In genomic region chr17:81481011-81481799, GRCh38 we compare ENCODE assay signal across 8 cellular contexts. TPM values are rescaled to one million over a fixed set of nuclear protein-coding genes. Genes with fewer than 3 reads are reported as not detected.
DNase-seq lines count a peak whose midpoint lies in the region; ATAC-seq, FAIRE-seq and TF ChIP-seq lines count a peak whose summit lies in the region.

No MANE protein-coding gene starts in this region.

- H3K4me1 ChIP-seq in HepG2 (ENCODE audit: insufficient read depth, low read length), result peaks cover 39% of the 10 kb centered on the region

- TF ChIP-seq CTCF in HepG2 (CRISPR knock-in tag; IDR thresholded peaks at IDR 0.05), result no peak

- no peak overlapping the region for H2AFZ ChIP-seq in HepG2 (ENCODE audit: low read length)

- POLR2A ChIA-PET in HepG2 (lab: Yijun Ruan, JAX), result no interaction called here

- H3K27me3 ChIP-seq in HepG2 (ENCODE audit: control insufficient read depth in 1 of 2, insufficient read depth in 2 of 2, low read length in 2 of 2), result peaks cover 7 to 64% of the 10 kb centered on the region in 2 experiments; a peak in 4 of 5 replicates

- TF ChIP-seq EP300 in HepG2 (IDR thresholded peaks at IDR 0.05; ENCODE audit: low read depth in 2 of 2, low read length in 2 of 2) (no peak), HepG2 (CRISPR knock-in tag; IDR thresholded peaks at IDR 0.05; ENCODE audit: borderline replicate concordance) (no peak)

- H3K36me3 ChIP-seq in HepG2 (replicated peaks in 1 of 2; ENCODE audit: control insufficient read depth in 1 of 2, insufficient read depth in 2 of 2, low read length in 2 of 2), result no peaks in the 10 kb centered on the region

- no peak for TF ChIP-seq RAD21 in HepG2 (CRISPR knock-in tag; IDR thresholded peaks at IDR 0.05)

- ATAC-seq in HepG2, result no peak
- ATAC-seq in GM18870 (IDR thresholded peaks at IDR 0.05; ENCODE audit: unreplicated experiment), result no peak
- no peak for ATAC-seq in GM19467 (IDR thresholded peaks at IDR 0.05; ENCODE audit: unreplicated experiment)

- DNase-seq in CMK (ENCODE audit: low read depth) (peak; percentile 78), NCI-H2029 (lab: John Stamatoyannopoulos, UW) (peak; percentile 71), dermis blood vessel endothelial cell (peak; percentile 79), HepG2 (ENCODE audit: low spot score) (no peak)
- peak; percentile 54 for DNase-seq in activated CD4-positive, alpha-beta T cell treated with anti-CD3 and anti-CD28 coated beads, Interleukin-2, amount 50 U/mL, for 1 hour
- DNase-seq in stimulated activated CD4-positive, alpha-beta T cell treated with anti-CD3 and anti-CD28 coated beads, Interleukin-4, amount 100 ng/mL, for 4 hours, result peak; percentile 59 to 71

- 82% methylated on average over 84 of the region's 96 CpGs for WGBS in HepG2 (ENCODE audit: low lambda C conversion rate)

- no peak overlapping the region for H3K27ac ChIP-seq in HepG2 (ENCODE audit: extremely low read length, insufficient read depth, low read length)

- H4K20me1 ChIP-seq in HepG2 (ENCODE audit: insufficient read depth, low read length), result no peaks in the 10 kb centered on the region

- TF ChIP-seq POLR2A in HepG2 (IDR thresholded peaks at IDR 0.05; ENCODE audit: insufficient read depth in 1 of 2, low read depth in 2 of 2, low read length in 2 of 2), result no peak

- in situ Hi-C loops in HepG2 (cut with HindIII; ENCODE audit: extremely low pct_ligation_motif_present, low pct_unique_long_range_greater_than_20kb), result loop anchor here (5.0 kb wide), 2 partner anchors 179 to 224 kb away; no protein-coding TSS in a partner anchor

- CTCF ChIA-PET in HepG2 (lab: Yijun Ruan, JAX; ENCODE audit: low intra/inter-chr PET ratio, low total read pairs), result no interaction called here

- H3K9me3 ChIP-seq in HepG2 (ENCODE audit: low read length), result no peaks in the 10 kb centered on the region

- H3K79me2 ChIP-seq in HepG2 (ENCODE audit: insufficient read depth, low read length), result no peaks in the 10 kb centered on the region

- H3K9ac ChIP-seq in HepG2 (ENCODE audit: insufficient read depth, low read depth, low read length), result no peak overlapping the region

- peak overlapping the region in 1 of 3 experiments; percentile 9; a peak in 1 of 6 replicates for H3K4me3 ChIP-seq in HepG2 (replicated peaks in 1 of 3; ENCODE audit: insufficient read depth in 1 of 3, low read depth in 2 of 3, low read length in 3 of 3)

- H3K4me2 ChIP-seq in HepG2 (ENCODE audit: low read depth, low read length), result peak overlapping the region; percentile 29; the same call in 1 of the 2 replicates

- BruUV-seq in HepG2 (replicated peaks; lab: Mats Ljungman, UMichigan), result no TSS peak

- no peak for FAIRE-seq in HepG2 (lab: Jason Lieb, UNC)

- intact Hi-C loops in HepG2 (cut with micrococcal nuclease; ENCODE audit: unreplicated experiment), result loop anchor here (2.0 to 5.0 kb wide), 3 partner anchors 40 to 184 kb away; partner anchors contain the start of gene SLC38A10

TF ChIP-seq in HepG2, 621 proteins besides CTCF, POLR2A, EP300 and RAD21 (continues in another document):
- TF ChIP-seq HNF1B (CRISPR knock-in tag; IDR thresholded peaks at IDR 0.05) (no peak), ZNF687 (CRISPR knock-in tag; IDR thresholded peaks at IDR 0.05) (peak; percentile 33)

RNA-seq across cellular contexts. Expression of gene ACTG1, which starts 31.4 kb away (rescaled TPM):
- 6,291 and 7,288 TPM in 2 replicates for total RNA-seq in dermis blood vessel endothelial cell
- total RNA-seq in HepG2 (2016; rRNA removed; fragmentation: Illumina TruSeq; extraction: Trizol), result 973 and 1,028 TPM in 2 replicates
- 361 and 399 TPM in 2 replicates for total RNA-seq in HepG2 (2016; cell fraction: cytosol; rRNA removed; fragmentation: Illumina TruSeq; extraction: Trizol; ENCODE audit: low read depth)
- 848 and 989 TPM in 2 replicates for total RNA-seq in HepG2 (2016; cell fraction: insoluble cytoplasmic fraction; rRNA removed; fragmentation: Illumina TruSeq; extraction: Trizol)
- 986 and 1,002 TPM in 2 replicates for total RNA-seq in HepG2 (2016; cell fraction: membrane; rRNA removed; fragmentation: Illumina TruSeq; extraction: Trizol)
- total RNA-seq in HepG2 (2016; cell fraction: nucleus; rRNA removed; fragmentation: Illumina TruSeq; extraction: Trizol), result 479 and 519 TPM in 2 replicates
- 1,138 and 1,217 TPM in 2 replicates for polyA plus RNA-seq in HepG2 (2011; rRNA removed)
- polyA plus RNA-seq in HepG2 (2011; cell fraction: cytosol; rRNA removed), result 2,631 and 2,697 TPM in 2 replicates
- polyA plus RNA-seq in HepG2 (2011; cell fraction: nucleus; rRNA removed), result 3,693 and 3,967 TPM in 2 replicates
- 1,881 and 2,139 TPM in 2 replicates for polyA plus RNA-seq in HepG2 (2012)
- 598 and 619 TPM in 2 replicates for polyA plus RNA-seq in HepG2 (2016; cell fraction: cytosol; fragmentation: Illumina TruSeq; extraction: Trizol; ENCODE audit: low read depth)
- polyA plus RNA-seq in HepG2 (2016; cell fraction: insoluble cytoplasmic fraction; fragmentation: Illumina TruSeq; extraction: Trizol; ENCODE audit: low read depth), result 1,358 and 1,713 TPM in 2 replicates
- polyA plus RNA-seq in HepG2 (2016; cell fraction: membrane; fragmentation: Illumina TruSeq; extraction: Trizol; ENCODE audit: low read depth), result 1,224 and 1,364 TPM in 2 replicates
- 1,038 and 1,070 TPM in 2 replicates for polyA plus RNA-seq in HepG2 (2016; cell fraction: nucleus; fragmentation: Illumina TruSeq; extraction: Trizol; ENCODE audit: insufficient read depth, low read depth)
- polyA minus RNA-seq in HepG2 (2011; rRNA and poly(A)+ RNA removed; ENCODE audit: low replicate concordance), result 750 and 1,581 TPM in 2 replicates
- 1,072 and 1,192 TPM in 2 replicates for polyA minus RNA-seq in HepG2 (2011; cell fraction: cytosol; rRNA and poly(A)+ RNA removed)
- polyA minus RNA-seq in HepG2 (2011; cell fraction: nucleus; rRNA and poly(A)+ RNA removed), result 609 and 760 TPM in 2 replicates

RNA-seq across cellular contexts. Expression of gene FSCN2, which starts 47.0 kb away (rescaled TPM):
- total RNA-seq in dermis blood vessel endothelial cell (0.42 and 1.0 TPM in 2 replicates), HepG2 (2016; rRNA removed; fragmentation: Illumina TruSeq; extraction: Trizol) (not detected in 2 replicates)
- total RNA-seq in HepG2 (2016; cell fraction: cytosol; rRNA removed; fragmentation: Illumina TruSeq; extraction: Trizol; ENCODE audit: low read depth), result not detected in 2 replicates
- not detected in 2 replicates for total RNA-seq in HepG2 (2016; cell fraction: insoluble cytoplasmic fraction; rRNA removed; fragmentation: Illumina TruSeq; extraction: Trizol)
- total RNA-seq in HepG2 (2016; cell fraction: membrane; rRNA removed; fragmentation: Illumina TruSeq; extraction: Trizol), result not detected in 2 replicates
- total RNA-seq in HepG2 (2016; cell fraction: nucleus; rRNA removed; fragmentation: Illumina TruSeq; extraction: Trizol), result not detected in 2 replicates
- polyA plus RNA-seq in HepG2 (2011; rRNA removed), result 0.09 and 0.31 TPM in 2 replicates
- polyA plus RNA-seq in HepG2 (2011; cell fraction: cytosol; rRNA removed), result 0.17 TPM in 2 replicates
- 2.2 and 2.8 TPM in 2 replicates for polyA plus RNA-seq in HepG2 (2011; cell fraction: nucleus; rRNA removed)
- 0.11 and 0.17 TPM in 2 replicates for polyA plus RNA-seq in HepG2 (2012)
- polyA plus RNA-seq in HepG2 (2016; cell fraction: cytosol; fragmentation: Illumina TruSeq; extraction: Trizol; ENCODE audit: low read depth), result not detected in 2 replicates
- not detected in 2 replicates for polyA plus RNA-seq in HepG2 (2016; cell fraction: insoluble cytoplasmic fraction; fragmentation: Illumina TruSeq; extraction: Trizol; ENCODE audit: low read depth)
- not detected in 2 replicates for polyA plus RNA-seq in HepG2 (2016; cell fraction: membrane; fragmentation: Illumina TruSeq; extraction: Trizol; ENCODE audit: low read depth)
- not detected in 2 replicates for polyA plus RNA-seq in HepG2 (2016; cell fraction: nucleus; fragmentation: Illumina TruSeq; extraction: Trizol; ENCODE audit: insufficient read depth, low read depth)
- polyA minus RNA-seq in HepG2 (2011; rRNA and poly(A)+ RNA removed; ENCODE audit: low replicate concordance), result 1.5 and 1.9 TPM in 2 replicates
- not detected in 2 replicates for polyA minus RNA-seq in HepG2 (2011; cell fraction: cytosol; rRNA and poly(A)+ RNA removed)
- 0.75 and 0.77 TPM in 2 replicates for polyA minus RNA-seq in HepG2 (2011; cell fraction: nucleus; rRNA and poly(A)+ RNA removed)
